In genomic region chr12:106955377-106956047, GRCh38 we compare ENCODE assay signal across 1 cellular context.
TF ChIP-seq lines count a peak whose summit lies in the region.

Gene TMEM263, plus strand, starts transcription at chr12:106955907. Its CDS starts 11,210 bp downstream, at chr12:106967117.

TF ChIP-seq in HepG2, 621 proteins besides CTCF, POLR2A, EP300 and RAD21 (continued from another document and continues in another):
- TF ChIP-seq ZNF280B (CRISPR knock-in tag; IDR thresholded peaks at IDR 0.05; ENCODE audit: borderline replicate concordance): peak; percentile 66
- TF ChIP-seq ZNF124 (CRISPR knock-in tag; IDR thresholded peaks at IDR 0.05): no peak; the same call in 1 of the 2 replicates
- peak; percentile 42; the same call in 1 of the 2 replicates for TF ChIP-seq CENPT (CRISPR knock-in tag; IDR thresholded peaks at IDR 0.05; ENCODE audit: low read depth)
- TF ChIP-seq LRRFIP1 (CRISPR knock-in tag; conservative IDR thresholded peaks at IDR 0.05): no peak
- TF ChIP-seq ZNF431 (CRISPR knock-in tag; IDR thresholded peaks at IDR 0.05; ENCODE audit: borderline replicate concordance, low read depth): peak; percentile 17; the same call in 1 of the 2 replicates
- no peak for TF ChIP-seq HNRNPH1 (optimal IDR thresholded peaks at IDR 0.05; ENCODE audit: low read depth, low read length)
- TF ChIP-seq ZNF3 (CRISPR knock-in tag; IDR thresholded peaks at IDR 0.05): no peak
- TF ChIP-seq ZNF253 (CRISPR knock-in tag; IDR thresholded peaks at IDR 0.05; ENCODE audit: borderline replicate concordance): no peak
- TF ChIP-seq ZMYM3 (CRISPR knock-in tag; IDR thresholded peaks at IDR 0.05): no peak
- no peak; the same call in 1 of the 2 replicates for TF ChIP-seq ZNF558 (CRISPR knock-in tag; IDR thresholded peaks at IDR 0.05; ENCODE audit: borderline replicate concordance)
- TF ChIP-seq ZNF761 (CRISPR knock-in tag; conservative IDR thresholded peaks at IDR 0.05): no peak; the same call in 1 of the 2 replicates
- TF ChIP-seq SP4 (CRISPR knock-in tag; IDR thresholded peaks at IDR 0.05): peak; percentile 81
- TF ChIP-seq FOXA3 (CRISPR knock-in tag; IDR thresholded peaks at IDR 0.05): 0 out of 2 replicates have a peak, but pooled peaks have one; percentile 26
- no peak for TF ChIP-seq ZFP1 (CRISPR knock-in tag; IDR thresholded peaks at IDR 0.05)
- TF ChIP-seq RNF2 (conservative IDR thresholded peaks at IDR 0.05; ENCODE audit: low read depth): peak; percentile 69
- TF ChIP-seq FOXO4 (CRISPR knock-in tag; conservative IDR thresholded peaks at IDR 0.05): no peak
- 0 out of 2 replicates have a peak, but pooled peaks have one; percentile 33 for TF ChIP-seq NFKBIZ (CRISPR knock-in tag; IDR thresholded peaks at IDR 0.05)
- TF ChIP-seq TFDP1 (CRISPR knock-in tag; IDR thresholded peaks at IDR 0.05; ENCODE audit: borderline replicate concordance): peak; percentile 94
- peak; percentile 81 for TF ChIP-seq POLR2AphosphoS5 (IDR thresholded peaks at IDR 0.05; ENCODE audit: low read depth, low read length)
- TF ChIP-seq ZNF317 (CRISPR knock-in tag; IDR thresholded peaks at IDR 0.05): peak; percentile 55; the same call in 1 of the 2 replicates
- TF ChIP-seq HNRNPUL1 (IDR thresholded peaks at IDR 0.05; ENCODE audit: low read depth, low read length): 0 out of 2 replicates have a peak, but pooled peaks have one; percentile 29
- TF ChIP-seq PBX3 (CRISPR knock-in tag; IDR thresholded peaks at IDR 0.05; ENCODE audit: borderline replicate concordance): peak; percentile 50; the same call in 1 of the 2 replicates
- TF ChIP-seq FOXK1 (CRISPR knock-in tag; IDR thresholded peaks at IDR 0.05; ENCODE audit: borderline replicate concordance, low read depth): peak; percentile 29; the same call in 1 of the 2 replicates
- peak; percentile 69 for TF ChIP-seq HDAC1 (CRISPR knock-in tag; IDR thresholded peaks at IDR 0.05)
- TF ChIP-seq ZBTB7B (CRISPR knock-in tag; IDR thresholded peaks at IDR 0.05): peak; percentile 75; the same call in 1 of the 2 replicates
- TF ChIP-seq SMYD3 (CRISPR knock-in tag; IDR thresholded peaks at IDR 0.05): no peak
- TF ChIP-seq RFXAP (CRISPR knock-in tag; IDR thresholded peaks at IDR 0.05; ENCODE audit: borderline replicate concordance): 0 out of 2 replicates have a peak, but pooled peaks have one; percentile 35
- no peak for TF ChIP-seq NCOA2 (CRISPR knock-in tag; IDR thresholded peaks at IDR 0.05)
- 0 out of 2 replicates have a peak, but pooled peaks have one; percentile 2 for TF ChIP-seq ZNF17 (CRISPR knock-in tag; IDR thresholded peaks at IDR 0.05)
- peak; percentile 89; the same call in 1 of the 2 replicates for TF ChIP-seq ZNF879 (CRISPR knock-in tag; IDR thresholded peaks at IDR 0.05)
- peak; percentile 81; the same call in 1 of the 2 replicates for TF ChIP-seq ZSCAN21 (CRISPR knock-in tag; IDR thresholded peaks at IDR 0.05; ENCODE audit: borderline replicate concordance)
- no peak for TF ChIP-seq HIC2 (CRISPR knock-in tag; IDR thresholded peaks at IDR 0.05; ENCODE audit: low read depth)
- TF ChIP-seq ESRRA (CRISPR knock-in tag; IDR thresholded peaks at IDR 0.05; ENCODE audit: low read depth): 0 out of 2 replicates have a peak, but pooled peaks have one; percentile 48
- TF ChIP-seq ZNF678 (CRISPR knock-in tag; IDR thresholded peaks at IDR 0.05): peak; percentile 25; the same call in 1 of the 2 replicates
- no peak for TF ChIP-seq MZF1 (CRISPR knock-in tag; IDR thresholded peaks at IDR 0.05; ENCODE audit: borderline replicate concordance)
- TF ChIP-seq TAF1 (CRISPR knock-in tag; IDR thresholded peaks at IDR 0.05): peak; percentile 72
- no peak for TF ChIP-seq EHMT2 (IDR thresholded peaks at IDR 0.05; ENCODE audit: borderline replicate concordance, low read depth, low read length)
- no peak; the same call in 1 of the 2 replicates for TF ChIP-seq ELF3 (CRISPR knock-in tag; IDR thresholded peaks at IDR 0.05)
- no peak for TF ChIP-seq RFX3 (CRISPR knock-in tag; IDR thresholded peaks at IDR 0.05)
- peak; percentile 14; the same call in 1 of the 2 replicates for TF ChIP-seq CREB3 (CRISPR knock-in tag; IDR thresholded peaks at IDR 0.05)
- 0 out of 2 replicates have a peak, but pooled peaks have one; percentile 20 for TF ChIP-seq RXRB (CRISPR knock-in tag; IDR thresholded peaks at IDR 0.05; ENCODE audit: borderline replicate concordance)
- TF ChIP-seq JDP2 (CRISPR knock-in tag; IDR thresholded peaks at IDR 0.05; ENCODE audit: borderline replicate concordance): peak; percentile 24; the same call in 1 of the 2 replicates
- TF ChIP-seq PRMT3 (CRISPR knock-in tag; IDR thresholded peaks at IDR 0.05; ENCODE audit: borderline replicate concordance, low read depth): peak; percentile 53; the same call in 1 of the 2 replicates
- TF ChIP-seq NFYC (CRISPR knock-in tag; IDR thresholded peaks at IDR 0.05): peak; percentile 77
- no peak; the same call in 1 of the 2 replicates for TF ChIP-seq ZNF878 (CRISPR knock-in tag; IDR thresholded peaks at IDR 0.05)
- TF ChIP-seq ZSCAN29 (CRISPR knock-in tag; conservative IDR thresholded peaks at IDR 0.05): no peak
- TF ChIP-seq ATF5 (CRISPR knock-in tag; IDR thresholded peaks at IDR 0.05; ENCODE audit: low read depth): peak; percentile 85; the same call in 1 of the 2 replicates
- peak; percentile 94 for TF ChIP-seq ZNF563 (CRISPR knock-in tag; IDR thresholded peaks at IDR 0.05)
- no peak for TF ChIP-seq ZBTB1 (CRISPR knock-in tag; IDR thresholded peaks at IDR 0.05; ENCODE audit: borderline replicate concordance)
- TF ChIP-seq BRD4 (CRISPR knock-in tag; IDR thresholded peaks at IDR 0.05): no peak
- no peak for TF ChIP-seq NCOA1 (CRISPR knock-in tag; IDR thresholded peaks at IDR 0.05)
- peak; percentile 39; the same call in 1 of the 2 replicates for TF ChIP-seq POGK (CRISPR knock-in tag; conservative IDR thresholded peaks at IDR 0.05)
- 0 out of 2 replicates have a peak, but pooled peaks have one; percentile 43 for TF ChIP-seq ZSCAN31 (CRISPR knock-in tag; IDR thresholded peaks at IDR 0.05; ENCODE audit: low read depth)
- no peak for TF ChIP-seq RORA (CRISPR knock-in tag; IDR thresholded peaks at IDR 0.05)
- peak; percentile 62 for TF ChIP-seq YY1 (IDR thresholded peaks at IDR 0.05; ENCODE audit: insufficient read depth, insufficient replicate concordance, low read depth, low read length)
- TF ChIP-seq MIXL1 (CRISPR knock-in tag; IDR thresholded peaks at IDR 0.05): peak; percentile 15; the same call in 1 of the 2 replicates
- peak; percentile 58 for TF ChIP-seq ZNF639 (CRISPR knock-in tag; conservative IDR thresholded peaks at IDR 0.05)
